In the genomic region with DNA sequence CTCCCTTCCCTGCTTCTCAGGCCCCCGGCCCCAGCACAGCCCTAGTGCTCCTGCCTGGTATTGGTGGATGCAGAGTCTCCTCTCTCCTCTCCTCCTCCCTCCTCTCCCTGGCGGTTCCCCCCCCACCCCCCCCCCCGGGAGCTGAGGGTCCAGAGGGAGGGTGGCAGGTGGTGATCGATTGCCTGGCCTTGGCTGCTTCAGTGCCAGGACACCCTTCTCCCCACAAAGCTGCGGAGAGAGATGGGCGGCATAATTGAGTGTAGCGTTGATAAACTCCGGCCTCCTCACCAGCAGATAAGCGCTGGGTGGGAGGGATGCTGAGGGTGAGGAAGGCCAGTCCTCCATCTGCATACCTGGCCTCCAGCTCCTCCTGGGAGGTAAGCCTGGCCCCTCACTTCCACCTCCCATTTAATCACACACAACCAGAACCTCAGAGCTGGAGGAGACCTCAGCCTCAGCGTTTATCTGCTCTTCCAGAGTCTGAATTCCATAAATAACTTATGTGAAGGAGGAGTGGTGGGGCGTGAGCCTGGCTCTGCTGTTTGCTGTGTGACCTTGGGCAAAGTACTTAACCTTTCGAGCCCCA, we compare ENCODE assay signal across 25 cellular contexts.
DNase-seq lines count a peak whose midpoint lies in the region; ATAC-seq, FAIRE-seq and TF ChIP-seq lines count a peak whose summit lies in the region.
"Had no signal": no experiment of that assay in that cellular context is flagged by ENCODE, and none has a peak within 500 bp of the region (broad histone marks: within the 10 kb centered on the region; RNA-seq: fewer than 3 reads in every experiment).

No MANE protein-coding gene starts in this region.

- in situ Hi-C loops in GM23248 (cut with MboI): no loop called here

- no peak overlapping the region for H3K27ac Mint-ChIP-seq in WTC11
- H3K27ac Mint-ChIP-seq: activated CD4-positive, alpha-beta memory T cell treated with anti-CD3 and anti-CD28 coated beads, Interleukin-2, amount 10 ng/mL, durations not matched to agents 7 days and 5 days; activated T-helper 17 cell treated with anti-CD3 and anti-CD28 coated beads, Interleukin-2, amount 50 U/mL, for 72 hours; CD4-positive, alpha-beta memory T cell; stimulated activated naive CD8-positive, alpha-beta T cell treated with anti-CD3 and anti-CD28 coated beads, Interleukin-15, Interleukin-2, amounts not matched to agents 100 ng/mL and 50 ng/mL, for 24 hours had no signal

- H3K4me1 ChIP-seq in SK-N-SH (ENCODE audit: control insufficient read depth in 1 of 2, insufficient read depth in 2 of 2, low read depth in 1 of 2, low read length in 1 of 2) (peaks cover 0 to 16% of the 10 kb centered on the region in 2 experiments; a peak in 1 of 4 replicates), small intestine (ENCODE audit: control insufficient read depth in 2 of 2, insufficient read depth in 1 of 2, low read depth in 1 of 2, low read length in 1 of 2) (peaks cover 0 to 10% of the 10 kb centered on the region in 2 donors), GM23248 (ENCODE audit: insufficient read depth) (no peaks in the 10 kb centered on the region)
- H3K4me1 ChIP-seq: colonic mucosa, lower lobe of right lung, prostate gland, vagina had no signal

- no peak for TF ChIP-seq RAD21 in SK-N-SH (IDR thresholded peaks at IDR 0.05; ENCODE audit: low read length)

- H3K36me3 ChIP-seq in SK-N-SH (replicated peaks in 1 of 2; ENCODE audit: control insufficient read depth in 1 of 2, insufficient read depth in 2 of 2, low read length in 1 of 2) (no peaks in the 10 kb centered on the region), small intestine (ENCODE audit: control insufficient read depth in 2 of 2, insufficient read depth in 2 of 2, low read length in 2 of 2) (no peaks in the 10 kb centered on the region), GM23248 (ENCODE audit: low read depth) (no peaks in the 10 kb centered on the region)
- H3K36me3 ChIP-seq: colonic mucosa, lower lobe of right lung, prostate gland, SJCRH30, vagina had no signal

- CTCF ChIA-PET in SK-N-SH (lab: Yijun Ruan, JAX): interaction anchor here (0.7 to 4.0 kb wide), 17 partner anchors 10 to 182 kb away, joined by 3 to 30 read pairs (median 4); a partner anchor contains a TSS
- CTCF ChIA-PET in WTC11 (lab: Charles Lee): interaction anchor here (0.7 to 3.7 kb wide), 16 partner anchors 10 to 581 kb away, joined by 3 to 30 read pairs (median 6); no protein-coding TSS in a partner anchor

- no peaks in the 10 kb centered on the region for H4K20me1 ChIP-seq in SK-N-SH (ENCODE audit: insufficient read depth)
- no peaks in the 10 kb centered on the region for H4K20me1 ChIP-seq in GM23248 (ENCODE audit: insufficient read depth)

- H3K4me2 ChIP-seq in SK-N-SH: no peak overlapping the region
- H3K4me2 ChIP-seq in GM23248 (ENCODE audit: unreplicated experiment): no peak overlapping the region

- H3K9me2 ChIP-seq in SK-N-SH (no peaks in the 10 kb centered on the region), GM23248 (ENCODE audit: insufficient read depth) (no peaks in the 10 kb centered on the region)

- WGBS in SK-N-SH (ENCODE audit: low lambda C conversion rate): 64% methylated on average over 9 of the region's 12 CpGs
- WGBS in small intestine, 3 donors: 23 to 58% (median 46%) methylated on average over 10 to 12 of the region's 12 CpGs
- 33 to 38% methylated on average over 8 to 12 of the region's 12 CpGs for WGBS in GM23248 (ENCODE audit: low coverage in 1 of 2, low lambda C conversion rate in 2 of 2, missing lambda C conversion rate in 2 of 2), 2 experiments

- H3K9me3 ChIP-seq in SK-N-SH (no peaks in the 10 kb centered on the region), small intestine (ENCODE audit: control insufficient read depth, low read depth) (no peaks in the 10 kb centered on the region), GM23248 (ENCODE audit: low read depth) (no peaks in the 10 kb centered on the region)
- H3K9me3 ChIP-seq: colonic mucosa, lower lobe of right lung, prostate gland, SJCRH30, vagina had no signal

- H3K4me1 Mint-ChIP-seq in WTC11: peaks cover 29% of the 10 kb centered on the region
- H3K4me1 Mint-ChIP-seq: activated CD4-positive, alpha-beta memory T cell treated with anti-CD3 and anti-CD28 coated beads, Interleukin-2, amount 10 ng/mL, durations not matched to agents 7 days and 5 days; CD4-positive, alpha-beta memory T cell had no signal

- H3K27me3 ChIP-seq in SK-N-SH (ENCODE audit: insufficient read depth) (no peaks in the 10 kb centered on the region; the same call in 1 of the 2 replicates), small intestine (ENCODE audit: control insufficient read depth in 2 of 2, insufficient read depth in 2 of 2, low read length in 2 of 2) (no peaks in the 10 kb centered on the region), GM23248 (replicated peaks; ENCODE audit: insufficient read depth) (peaks cover 34% of the 10 kb centered on the region)
- H3K27me3 ChIP-seq: colonic mucosa, vagina had no signal

- H3K27me3 Mint-ChIP-seq in WTC11 (ENCODE audit: low read depth): no peaks in the 10 kb centered on the region; the same call in 1 of the 2 replicates
- H3K27me3 Mint-ChIP-seq: activated CD4-positive, alpha-beta memory T cell treated with anti-CD3 and anti-CD28 coated beads, Interleukin-2, amount 10 ng/mL, durations not matched to agents 7 days and 5 days had no signal

- peaks cover 7% of the 10 kb centered on the region for H3K9me3 Mint-ChIP-seq in WTC11
- H3K9me3 Mint-ChIP-seq: activated CD4-positive, alpha-beta memory T cell treated with anti-CD3 and anti-CD28 coated beads, Interleukin-2, amount 10 ng/mL, durations not matched to agents 7 days and 5 days; activated T-helper 17 cell treated with anti-CD3 and anti-CD28 coated beads, Interleukin-2, amount 50 U/mL, for 72 hours; stimulated activated naive CD8-positive, alpha-beta T cell treated with anti-CD3 and anti-CD28 coated beads, Interleukin-15, Interleukin-2, amounts not matched to agents 100 ng/mL and 50 ng/mL, for 24 hours had no signal

- no peak for TF ChIP-seq EP300 in SK-N-SH (IDR thresholded peaks at IDR 0.05; ENCODE audit: borderline replicate concordance in 1 of 2, low read depth in 1 of 2, low read length in 1 of 2)

- H3K9ac ChIP-seq in SK-N-SH (no peak overlapping the region), GM23248 (no peak overlapping the region)

- H3K79me2 ChIP-seq in SK-N-SH (ENCODE audit: insufficient read depth) (no peaks in the 10 kb centered on the region), GM23248 (ENCODE audit: insufficient read depth) (no peaks in the 10 kb centered on the region)

- ATAC-seq in SK-N-SH treated with all-trans-retinoic acid at 6 μM for 48 hours: no peak
- peak; percentile 19 for ATAC-seq in WTC11
- ATAC-seq: activated T-helper 17 cell treated with anti-CD3 and anti-CD28 coated beads, Interleukin-2, amount 50 U/mL, for 72 hours; lower lobe of right lung had no signal

- no peak for FAIRE-seq in small intestine (lab: Jason Lieb, UNC)
- FAIRE-seq: bronchial epithelial cell, G401.6, keratinocyte, RCC 7860 had no signal

- H3F3A ChIP-seq in SK-N-SH (replicated peaks; ENCODE audit: insufficient read depth) (no peaks in the 10 kb centered on the region), GM23248 (ENCODE audit: insufficient read depth) (no peaks in the 10 kb centered on the region)

- TF ChIP-seq CTCF in SK-N-SH (IDR thresholded peaks at IDR 0.05): no peak
- TF ChIP-seq CTCF in WTC11 (IDR thresholded peaks at IDR 0.05): no peak

- no peak overlapping the region for H3K4me3 Mint-ChIP-seq in WTC11
- H3K4me3 Mint-ChIP-seq: activated CD4-positive, alpha-beta memory T cell treated with anti-CD3 and anti-CD28 coated beads, Interleukin-2, amount 10 ng/mL, durations not matched to agents 7 days and 5 days; activated T-helper 17 cell treated with anti-CD3 and anti-CD28 coated beads, Interleukin-2, amount 50 U/mL, for 72 hours; CD4-positive, alpha-beta memory T cell; stimulated activated naive CD8-positive, alpha-beta T cell treated with anti-CD3 and anti-CD28 coated beads, Interleukin-15, Interleukin-2, amounts not matched to agents 100 ng/mL and 50 ng/mL, for 24 hours had no signal

- no peak overlapping the region for H3K4me3 ChIP-seq in SK-N-SH (ENCODE audit: low read depth in 2 of 2, low read length in 1 of 2)
- no peak overlapping the region for H3K4me3 ChIP-seq in small intestine (ENCODE audit: low read depth in 1 of 2, low read length in 2 of 2)
- no peak overlapping the region for H3K4me3 ChIP-seq in GM23248
- H3K4me3 ChIP-seq: colonic mucosa, lower lobe of right lung, prostate gland, SJCRH30, vagina had no signal

- no peak overlapping the region for H2AFZ ChIP-seq in SK-N-SH (ENCODE audit: low read depth)
- no peak overlapping the region for H2AFZ ChIP-seq in GM23248

- peak; percentile 44 for DNase-seq in SK-N-SH
- DNase-seq in WTC11 (ENCODE audit: low spot score): no peak
- peak; percentile 31 for DNase-seq in left kidney (ENCODE audit: low read depth, low spot score)
- peak; percentile 47 for DNase-seq in small intestine
- no peak for DNase-seq in HT-29 (ENCODE audit: low spot score)
- DNase-seq in NCI-H526 treated with DMSO at 0.1 percent for 48 hours (lab: John Stamatoyannopoulos, UW): no peak
- no peak for DNase-seq in GM23248
- DNase-seq: activated naive CD4-positive, alpha-beta T cell treated with anti-CD3 and anti-CD28 coated beads, Interleukin-2, amount 50 U/mL, for 16 hours; amygdala; colonic mucosa; effector CD8-positive, alpha-beta T cell; lower lobe of right lung; NCI-H510A treated with DMSO at 0.1 percent for 48 hours had no signal

- POLR2A ChIA-PET in SK-N-SH (lab: Yijun Ruan, JAX): interaction anchor here (0.6 kb wide), 1 partner anchor 129 kb away, joined by 3 read pairs; no protein-coding TSS in a partner anchor
- POLR2A ChIA-PET in WTC11 (lab: Charles Lee): no interaction called here

- H3K27ac ChIP-seq in SK-N-SH (ENCODE audit: low read depth in 2 of 2, low read length in 1 of 2) (no peak overlapping the region), small intestine (ENCODE audit: low read depth in 1 of 2, low read length in 1 of 2) (no peak overlapping the region), GM23248 (no peak overlapping the region)
- H3K27ac ChIP-seq: colonic mucosa, lower lobe of right lung, prostate gland, SJCRH30, vagina had no signal

- peaks cover 6% of the 10 kb centered on the region for H3K36me3 Mint-ChIP-seq in WTC11
- H3K36me3 Mint-ChIP-seq: CD4-positive, alpha-beta memory T cell had no signal

TF ChIP-seq in SK-N-SH, 30 proteins besides CTCF, POLR2A, EP300 and RAD21 (continues in another document):
- TF ChIP-seq SIN3A (IDR thresholded peaks at IDR 0.05; ENCODE audit: borderline replicate concordance, low read depth, low read length) (no peak), GATA2 (CRISPR knock-in tag; IDR thresholded peaks at IDR 0.05) (peak; percentile 28; the same call in 1 of the 2 replicates)

TF ChIP-seq in WTC11, 78 proteins besides CTCF, POLR2A, EP300 and RAD21 (continues in another document):
- TF ChIP-seq JUN (CRISPR knock-in tag; IDR thresholded peaks at IDR 0.05) (no peak), SOX15 (CRISPR knock-in tag; IDR thresholded peaks at IDR 0.05) (no peak), RORB (CRISPR knock-in tag; IDR thresholded peaks at IDR 0.05) (no peak)

Comparison
In these comparisons a context has a peak if more than half of its experiments do, and no peak if none do; other contexts are left out.
1. DNase-seq: peak in SK-N-SH (single experiment), left kidney (single experiment) and small intestine (single experiment); none in WTC11 (single experiment), HT-29 (single experiment), NCI-H526 treated with DMSO at 0.1 percent for 48 hours (single experiment) and GM23248 (single experiment).